Comparison of ENCODE assay signal across 25 cellular contexts in the genomic region with DNA sequence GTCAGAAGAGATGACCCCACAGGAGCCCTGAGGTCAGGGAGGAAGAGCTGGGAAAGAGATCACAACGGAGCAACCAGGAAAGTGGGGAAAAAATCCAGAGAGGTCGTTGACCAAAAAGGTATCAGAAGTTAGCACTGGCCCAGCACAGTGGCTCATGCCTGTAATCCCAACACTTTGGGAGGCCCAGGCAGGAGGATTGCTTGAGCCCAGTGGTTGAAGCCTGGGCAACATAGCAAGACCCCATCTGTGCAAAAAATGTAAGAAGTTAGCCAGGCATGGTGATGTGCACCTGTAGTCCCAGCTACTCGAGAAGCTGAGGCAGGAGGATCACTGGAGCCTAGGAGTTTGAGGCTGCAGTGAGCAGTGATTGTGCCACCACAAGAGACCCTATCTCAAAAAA.
A peak's percentile ranks its signal among the peaks of the same experiment; 100 is the strongest.
DNase-seq lines count a peak whose midpoint lies in the region; ATAC-seq, FAIRE-seq and TF ChIP-seq lines count a peak whose summit lies in the region.
"Had no signal": no experiment of that assay in that cellular context is flagged by ENCODE, and none has a peak within 500 bp of the region (broad histone marks: within the 10 kb centered on the region; RNA-seq: fewer than 3 reads in every experiment).

No MANE protein-coding gene starts in this region.

- no peaks in the 10 kb centered on the region for H3K9me3 ChIP-seq in Caco-2
- no peaks in the 10 kb centered on the region for H3K9me3 ChIP-seq in HEK293 (ENCODE audit: control insufficient read depth, insufficient read depth, low read depth, low read length)
- no peaks in the 10 kb centered on the region for H3K9me3 ChIP-seq in K562 (replicated peaks; ENCODE audit: control insufficient read depth, insufficient read depth, low read depth, low read length)
- H3K9me3 ChIP-seq in neural progenitor cell (ENCODE audit: low read depth) = no peaks in the 10 kb centered on the region
- H3K9me3 ChIP-seq in upper lobe of right lung = no peaks in the 10 kb centered on the region
- H3K9me3 ChIP-seq: A549; BE2C; BLaER1 treated with 17β-estradiol and CSF1 and Interleukin-3, amounts not matched to agents 10 nM and 100 nM had no signal

- BruUV-seq in Caco-2 (replicated peaks; lab: Mats Ljungman, UMichigan) = no TSS peak
- no TSS peak for BruUV-seq in K562 (replicated peaks; lab: Mats Ljungman, UMichigan)

- H4K20me1 ChIP-seq in K562 (replicated peaks; ENCODE audit: control insufficient read depth, insufficient read depth, low read length) (no peaks in the 10 kb centered on the region), neural progenitor cell (ENCODE audit: low read depth) (peaks cover 6% of the 10 kb centered on the region)
- H4K20me1 ChIP-seq: BLaER1 treated with 17β-estradiol and CSF1 and Interleukin-3, amounts not matched to agents 10 nM and 100 nM had no signal

- H3K27me3 Mint-ChIP-seq in Caco-2 (ENCODE audit: insufficient read depth, unreplicated experiment) = no peaks in the 10 kb centered on the region
- H3K27me3 Mint-ChIP-seq in neural progenitor cell (ENCODE audit: insufficient read depth, low read depth) = peaks cover under 1% of the 10 kb centered on the region
- H3K27me3 Mint-ChIP-seq: CD8-positive, alpha-beta memory T cell had no signal

- ATAC-seq in K562 = no peak
- ATAC-seq in HG03025 (IDR thresholded peaks at IDR 0.05; ENCODE audit: low FRiP score, unreplicated experiment) = no peak
- no peak for ATAC-seq in upper lobe of right lung
- ATAC-seq: A549, HCT116 had no signal

- POLR2A ChIA-PET in Caco-2 (lab: Charles Lee) (no interaction called here), HEK293 (lab: Yijun Ruan, JAX) (no interaction called here), K562 (lab: Yijun Ruan, JAX) (no interaction called here)

- H3K36me3 Mint-ChIP-seq in Caco-2 (ENCODE audit: insufficient read depth, unreplicated experiment) = peaks cover 12% of the 10 kb centered on the region
- peaks cover 38% of the 10 kb centered on the region for H3K36me3 Mint-ChIP-seq in neural progenitor cell
- H3K36me3 Mint-ChIP-seq: CD14-positive monocyte had no signal

- H3K9ac ChIP-seq in K562 (ENCODE audit: insufficient read depth in 1 of 2, low read depth in 2 of 2, low read length in 2 of 2) (no peak overlapping the region), neural progenitor cell (no peak overlapping the region)
- H3K9ac ChIP-seq: BLaER1 treated with 17β-estradiol and CSF1 and Interleukin-3, amounts not matched to agents 10 nM and 100 nM; GM23248 had no signal

- no peak overlapping the region for H2AFZ ChIP-seq in K562 (ENCODE audit: low read depth, low read length)
- no peak overlapping the region for H2AFZ ChIP-seq in neural progenitor cell (replicated peaks)
- H2AFZ ChIP-seq: GM23248 had no signal

- TF ChIP-seq POLR2A in K562 (conservative IDR thresholded peaks at IDR 0.05) = no peak

- peaks cover 2% of the 10 kb centered on the region; the same call in 1 of the 2 replicates for H3K36me3 ChIP-seq in Caco-2 (ENCODE audit: control insufficient read depth, insufficient read depth, low read length)
- peaks cover 0 to 20% of the 10 kb centered on the region in 2 experiments; a peak in 1 of 3 replicates for H3K36me3 ChIP-seq in HEK293 (ENCODE audit: control insufficient read depth in 2 of 2, insufficient read depth in 1 of 2, low read length in 2 of 2)
- peaks cover 3% of the 10 kb centered on the region; the same call in 1 of the 3 replicates for H3K36me3 ChIP-seq in K562 (ENCODE audit: control insufficient read depth, insufficient read depth, low read length)
- no peaks in the 10 kb centered on the region for H3K36me3 ChIP-seq in neural progenitor cell
- H3K36me3 ChIP-seq in H7 (replicated peaks; ENCODE audit: control insufficient read depth, insufficient read depth, low read length) = no peaks in the 10 kb centered on the region; the same call in 1 of the 2 replicates
- H3K36me3 ChIP-seq in upper lobe of right lung = peaks cover 13% of the 10 kb centered on the region
- H3K36me3 ChIP-seq: BE2C had no signal

- H3K4me2 ChIP-seq in K562 (ENCODE audit: insufficient read depth, low read length) (no peak overlapping the region), neural progenitor cell (no peak overlapping the region)
- H3K4me2 ChIP-seq: A549; BLaER1 treated with 17β-estradiol and CSF1 and Interleukin-3, amounts not matched to agents 10 nM and 100 nM had no signal

- in situ Hi-C loops in K562 (cut with MboI) = no loop called here

- H3K4me1 Mint-ChIP-seq in Caco-2 (ENCODE audit: low read depth, unreplicated experiment) (peaks cover 13% of the 10 kb centered on the region), neural progenitor cell (peaks cover 30% of the 10 kb centered on the region)
- H3K4me1 Mint-ChIP-seq: CD14-positive monocyte had no signal

- no peak for FAIRE-seq in K562 (lab: Jason Lieb, UNC)
- FAIRE-seq: A549, G401.6, GM12892, H1 had no signal

- no peak for TF ChIP-seq EP300 in K562 (IDR thresholded peaks at IDR 0.05; ENCODE audit: low read length)

- CTCF ChIA-PET in Caco-2 (lab: Charles Lee) = no interaction called here
- CTCF ChIA-PET in HEK293 (lab: Yijun Ruan, JAX) = no interaction called here
- CTCF ChIA-PET in K562 (lab: Yijun Ruan, JAX; ENCODE audit: low intra/inter-chr PET ratio) = no interaction called here

- H3K9me1 ChIP-seq in K562 (ENCODE audit: control insufficient read depth, insufficient read depth, low read length) = no peaks in the 10 kb centered on the region

- H3K27ac ChIP-seq in HEK293 (ENCODE audit: extremely low read depth, low read depth, low read length) = no peak overlapping the region
- no peak overlapping the region for H3K27ac ChIP-seq in K562 (ENCODE audit: extremely low read depth, low read depth, low read length)
- H3K27ac ChIP-seq in neural progenitor cell = no peak overlapping the region
- H3K27ac ChIP-seq in upper lobe of right lung = no peak overlapping the region
- H3K27ac ChIP-seq: A549; BLaER1 treated with 17β-estradiol and CSF1 and Interleukin-3, amounts not matched to agents 10 nM and 100 nM; GM23248 had no signal

- peaks cover 6% of the 10 kb centered on the region for H3F3A ChIP-seq in neural progenitor cell (ENCODE audit: low read depth)

- H3K27ac Mint-ChIP-seq in Caco-2 (ENCODE audit: unreplicated experiment) (peak overlapping the region; percentile 84), neural progenitor cell (peak overlapping the region; percentile 42)
- H3K27ac Mint-ChIP-seq: CD14-positive monocyte; CD4-positive, alpha-beta T cell; HFFc6 had no signal

- H3K27me3 ChIP-seq in Caco-2 (replicated peaks; ENCODE audit: control insufficient read depth, insufficient read depth, low read length) (no peaks in the 10 kb centered on the region), K562 (ENCODE audit: control insufficient read depth in 2 of 2, insufficient read depth in 2 of 2, low read length in 2 of 2) (no peaks in the 10 kb centered on the region), neural progenitor cell (no peaks in the 10 kb centered on the region), H7 (ENCODE audit: control insufficient read depth, insufficient read depth, low read length) (no peaks in the 10 kb centered on the region), upper lobe of right lung (no peaks in the 10 kb centered on the region)
- H3K27me3 ChIP-seq: BE2C; BLaER1 treated with 17β-estradiol and CSF1 and Interleukin-3, amounts not matched to agents 10 nM and 100 nM had no signal

- H3K4me3 ChIP-seq in Caco-2 (ENCODE audit: low read depth, low read length) (no peak overlapping the region), HEK293 (ENCODE audit: low read depth, low read length) (no peak overlapping the region), K562 (no peak overlapping the region), neural progenitor cell (no peak overlapping the region), H7 (ENCODE audit: insufficient read depth, low read depth, low read length) (no peak overlapping the region), upper lobe of right lung (no peak overlapping the region)
- H3K4me3 ChIP-seq: A549; BLaER1 treated with 17β-estradiol and CSF1 and Interleukin-3, amounts not matched to agents 10 nM and 100 nM; GM23248 had no signal

- H3K4me1 ChIP-seq in Caco-2 (peaks cover 10% of the 10 kb centered on the region), HEK293 (ENCODE audit: control insufficient read depth, insufficient read depth, low read length) (no peaks in the 10 kb centered on the region), K562 (replicated peaks in 1 of 2; ENCODE audit: control insufficient read depth in 2 of 2, insufficient read depth in 2 of 2, low read length in 2 of 2) (no peaks in the 10 kb centered on the region), neural progenitor cell (peaks cover 8% of the 10 kb centered on the region), upper lobe of right lung (no peaks in the 10 kb centered on the region)
- H3K4me1 ChIP-seq: BE2C had no signal

- no peak overlapping the region for H3K4me3 Mint-ChIP-seq in Caco-2 (ENCODE audit: unreplicated experiment)
- H3K4me3 Mint-ChIP-seq in neural progenitor cell = no peak overlapping the region
- H3K4me3 Mint-ChIP-seq: CD14-positive monocyte; CD4-positive, alpha-beta T cell; CD8-positive, alpha-beta memory T cell; H9; HFFc6 had no signal

- WGBS in K562 (ENCODE audit: insufficient coverage, low coverage, missing lambda C conversion rate) = 68% methylated on average over 3 of the region's 3 CpGs

- H3K9me3 Mint-ChIP-seq in Caco-2 (ENCODE audit: unreplicated experiment) = no peaks in the 10 kb centered on the region
- H3K9me3 Mint-ChIP-seq in neural progenitor cell = no peaks in the 10 kb centered on the region
- H3K9me3 Mint-ChIP-seq: CD4-positive, alpha-beta T cell; CD8-positive, alpha-beta memory T cell; H9; HFFc6 had no signal

- intact Hi-C loops in Caco-2 (cut with micrococcal nuclease; ENCODE audit: unreplicated experiment) (no loop called here), K562 (cut with micrococcal nuclease) (no loop called here), upper lobe of right lung (cut with DNase I) (no loop called here)

- TF ChIP-seq CTCF in Caco-2 (IDR thresholded peaks at IDR 0.05; ENCODE audit: insufficient read depth in 1 of 2, low read depth in 1 of 2, low read length in 1 of 2, severe bottlenecking in 1 of 2, unreplicated experiment in 1 of 2) = no peak
- no peak for TF ChIP-seq CTCF in HEK293 (tag by site-specific recombination; IDR thresholded peaks at IDR 0.05)
- TF ChIP-seq CTCF in K562 (IDR thresholded peaks at IDR 0.05 in 2 of 3, conservative IDR thresholded peaks at IDR 0.05 in 1 of 3; ENCODE audit: insufficient read depth in 2 of 3, low read depth in 1 of 3, low read length in 3 of 3) = no peak
- TF ChIP-seq CTCF in neural progenitor cell (IDR thresholded peaks at IDR 0.05) = no peak
- no peak for TF ChIP-seq CTCF in upper lobe of right lung (IDR thresholded peaks at IDR 0.05)

- TF ChIP-seq RAD21 in K562 (CRISPR knock-in tag; conservative IDR thresholded peaks at IDR 0.05 in 1 of 2, IDR thresholded peaks at IDR 0.05 in 1 of 2) = no peak

- no peak for DNase-seq in Caco-2
- no peak for DNase-seq in K562 (ENCODE audit: extremely low read depth in 1 of 4, low spot score in 3 of 4)
- no peak for DNase-seq in neural progenitor cell (ENCODE audit: low spot score)
- DNase-seq in H7 = no peak
- DNase-seq in upper lobe of right lung = no peak
- DNase-seq: 8988T; ACHN; AML-193; BE2C; CD4-positive, alpha-beta T cell; CD8-positive, alpha-beta memory T cell; DMS153; DND-41; GM23248; H9; HFFc6 had no signal

- H3K79me2 ChIP-seq in K562 (ENCODE audit: control insufficient read depth, insufficient read depth, low read length) (no peaks in the 10 kb centered on the region), neural progenitor cell (ENCODE audit: low read depth) (no peaks in the 10 kb centered on the region)
